Comparison of ENCODE assay signal across 8 cellular contexts in the genomic region with DNA sequence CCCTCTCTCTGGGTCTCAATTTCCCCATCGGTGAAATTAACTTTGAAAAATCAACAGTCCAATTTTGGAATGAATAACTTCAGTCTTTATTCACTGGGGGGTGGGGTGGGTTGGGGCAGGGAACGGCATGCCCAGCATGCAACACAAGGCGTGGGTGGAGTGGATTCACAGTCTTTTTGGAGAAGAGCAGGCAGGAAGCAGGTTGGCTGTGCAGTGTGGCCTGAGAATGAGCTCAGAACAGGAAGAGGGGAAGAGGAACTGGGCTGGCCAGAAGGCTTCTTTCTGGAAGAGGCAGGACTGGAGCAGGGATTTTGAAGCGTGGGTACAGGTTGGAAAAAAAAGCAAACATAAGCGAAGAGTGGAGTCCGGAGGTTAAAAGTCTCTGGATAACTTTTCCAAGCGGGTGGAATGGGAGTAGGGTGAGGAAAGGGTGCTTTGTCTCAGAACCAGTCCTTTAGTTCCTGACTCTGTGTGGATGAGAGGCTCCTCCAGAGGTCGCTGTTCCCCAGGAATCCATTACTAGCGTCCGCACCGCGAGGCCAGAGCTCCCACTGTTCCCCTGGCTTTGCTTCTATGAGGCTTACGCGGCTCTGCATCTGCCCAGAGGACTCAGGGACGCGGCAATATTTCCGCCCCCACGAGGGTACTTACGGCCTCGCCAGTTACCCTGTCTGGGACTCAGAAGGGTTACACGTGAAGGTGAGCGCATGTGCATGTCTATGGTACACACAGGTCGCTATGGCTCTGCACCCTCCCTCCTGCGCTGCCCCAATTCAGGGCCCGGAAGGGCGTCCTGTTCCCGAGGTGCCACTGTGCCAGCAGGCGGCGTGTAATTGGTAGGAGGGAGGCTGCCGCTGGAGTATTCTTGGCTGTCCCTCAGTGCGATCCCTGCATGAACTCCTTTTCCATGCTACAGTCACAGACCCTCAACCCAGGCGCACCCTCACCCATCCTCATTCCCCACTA. TPM values are rescaled to one million over a fixed set of nuclear protein-coding genes. Genes with fewer than 3 reads are reported as not detected.
A peak's percentile ranks its signal among the peaks of the same experiment; 100 is the strongest.
DNase-seq lines count a peak whose midpoint lies in the region; FAIRE-seq and TF ChIP-seq lines count a peak whose summit lies in the region.

No MANE protein-coding gene starts in this region.

- H2AFZ ChIP-seq in hepatocyte: no peak overlapping the region

- H3K27me3 ChIP-seq in HUES6 (ENCODE audit: control insufficient read depth, insufficient read depth, low read length) (peaks cover 100% of the 10 kb centered on the region), hepatocyte (peaks cover 76% of the 10 kb centered on the region)

- 12% methylated on average over 32 of the region's 32 CpGs for WGBS in hepatocyte (ENCODE audit: low lambda C conversion rate, missing lambda C conversion rate)

- TF ChIP-seq CTCF in hepatocyte (IDR thresholded peaks at IDR 0.05; ENCODE audit: poor library complexity): peak; percentile 89

- H3K9me2 ChIP-seq in hepatocyte (replicated peaks; ENCODE audit: insufficient read depth): no peaks in the 10 kb centered on the region

- no peaks in the 10 kb centered on the region for H3K36me3 ChIP-seq in HUES6 (ENCODE audit: control insufficient read depth, insufficient read depth, low read length)
- H3K36me3 ChIP-seq in hepatocyte (replicated peaks; ENCODE audit: insufficient read depth, low read depth): no peaks in the 10 kb centered on the region

- H3K27ac ChIP-seq in HUES6 (ENCODE audit: low read depth, low read length) (no peak overlapping the region), hepatocyte (no peak overlapping the region)

- no peaks in the 10 kb centered on the region for H4K20me1 ChIP-seq in hepatocyte (ENCODE audit: insufficient read depth, poor library complexity, severe bottlenecking)

- peak; percentile 42 for DNase-seq in GM12891 (ENCODE audit: insufficient read length, low spot score)
- peak in 3 of 5 donors; percentile 37 to 67 (median 62) for DNase-seq in T-helper 1 cell
- peak; percentile 89 for DNase-seq in astrocyte of the hippocampus (ENCODE audit: low read depth, low spot score)
- DNase-seq in hepatocyte (ENCODE audit: low spot score): peak; percentile 93
- peak; percentile 60 for DNase-seq in renal cortical epithelial cell (ENCODE audit: low read depth)
- DNase-seq in NCI-H2081 (lab: John Stamatoyannopoulos, UW): no peak
- no peak for DNase-seq in NCI-H2029 (lab: John Stamatoyannopoulos, UW)

- H3K4me1 ChIP-seq in HUES6 (ENCODE audit: control insufficient read depth, insufficient read depth, low read length) (peaks cover 41% of the 10 kb centered on the region), hepatocyte (ENCODE audit: insufficient read depth) (peaks cover 17% of the 10 kb centered on the region)

- no peaks in the 10 kb centered on the region for H3K9me3 ChIP-seq in HUES6 (ENCODE audit: control insufficient read depth, insufficient read depth, low read depth, low read length)
- H3K9me3 ChIP-seq in hepatocyte (ENCODE audit: low read depth): no peaks in the 10 kb centered on the region

- peaks cover 6% of the 10 kb centered on the region for H3K79me2 ChIP-seq in hepatocyte

- no peak for TF ChIP-seq POLR2A in GM12891 (IDR thresholded peaks at IDR 0.05; ENCODE audit: low read depth, low read length)

- H3K4me2 ChIP-seq in hepatocyte: peak overlapping the region; percentile 79

- peak; percentile 85 for FAIRE-seq in GM12891 (lab: Jason Lieb, UNC)

- H3K9ac ChIP-seq in HUES6 (ENCODE audit: low read length): no peak overlapping the region

- peak overlapping the region; percentile 62 for H3K4me3 ChIP-seq in HUES6 (ENCODE audit: low read depth, low read length)
- no peak overlapping the region for H3K4me3 ChIP-seq in hepatocyte

TF ChIP-seq in GM12891, 5 proteins besides CTCF, POLR2A, EP300 and RAD21:
- TF ChIP-seq POLR2AphosphoS5 (IDR thresholded peaks at IDR 0.05; ENCODE audit: low read depth, low read length) (no peak), SPI1 (IDR thresholded peaks at IDR 0.05; ENCODE audit: low read depth, low read length) (peak; percentile 69)
TF ChIP-seq in GM12891: peak in this region for 1.

RNA-seq across cellular contexts. Expression of a gene that starts 5.5 kb away (rescaled TPM):
- 0.05 TPM for polyA plus RNA-seq in GM12891 (2012; ENCODE audit: low read depth, missing spikeins)
- 1.5 and 1.6 TPM in 2 replicates for total RNA-seq in hepatocyte
- polyA plus RNA-seq in hepatocyte: 1.0 and 1.4 TPM in 2 replicates
- 0.15 TPM in 1 of 2 replicates, not detected in the other for total RNA-seq in renal cortical epithelial cell

RNA-seq across cellular contexts. Expression of a gene that starts 16.3 kb away (rescaled TPM):
- polyA plus RNA-seq in GM12891 (2012; ENCODE audit: low read depth, missing spikeins): not detected
- total RNA-seq in hepatocyte: not detected in 2 replicates
- not detected in 2 replicates for polyA plus RNA-seq in hepatocyte
- total RNA-seq in renal cortical epithelial cell: not detected in 2 replicates

Comparison
In these comparisons a context has a peak if more than half of its experiments do, and no peak if none do; other contexts are left out.
1. DNase-seq: peak in GM12891 (single experiment), T-helper 1 cell (3 of 5), astrocyte of the hippocampus (single experiment), hepatocyte (single experiment) and renal cortical epithelial cell (single experiment); none in NCI-H2081 (0 of 2) and NCI-H2029 (single experiment).